In the genomic region with DNA sequence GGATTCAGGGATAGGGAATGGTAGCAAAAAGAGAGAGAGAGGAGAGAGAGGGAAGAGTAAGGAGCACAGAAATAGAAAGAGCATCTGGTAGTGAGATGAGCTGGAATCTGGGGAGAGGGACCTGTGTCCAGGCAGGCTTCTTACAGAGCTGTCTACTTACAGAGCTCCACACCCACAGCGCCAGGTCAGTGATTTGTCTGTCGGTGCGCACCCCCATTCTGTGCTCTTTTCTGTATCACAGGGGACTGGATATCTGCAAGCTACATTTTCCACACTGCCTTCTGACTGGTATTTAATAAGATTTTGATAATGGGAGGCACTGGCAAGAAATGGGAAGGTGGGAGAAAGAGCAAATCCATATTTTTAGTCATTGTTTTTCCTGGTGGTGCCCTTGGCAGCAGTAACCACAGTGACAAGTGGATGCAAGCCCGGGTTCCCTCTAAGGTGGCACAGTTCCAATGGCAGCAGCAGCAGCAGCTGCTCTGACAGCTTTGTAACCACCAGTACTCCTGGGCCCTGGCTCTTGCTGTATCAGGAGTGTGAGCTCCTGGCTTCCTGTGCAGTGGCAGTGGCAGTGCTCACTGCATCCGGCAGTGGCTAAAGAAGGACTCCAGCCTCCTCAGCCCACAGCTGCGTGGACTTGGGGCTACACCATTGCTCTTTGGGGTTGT, we compare ENCODE assay signal across 9 cellular contexts.
DNase-seq lines count a peak whose midpoint lies in the region; ATAC-seq and TF ChIP-seq lines count a peak whose summit lies in the region.
"Had no signal": no experiment of that assay in that cellular context is flagged by ENCODE, and none has a peak within 500 bp of the region (broad histone marks: within the 10 kb centered on the region; RNA-seq: fewer than 3 reads in every experiment).

No MANE protein-coding gene starts in this region.

- peak overlapping the region; percentile 24 for H2AFZ ChIP-seq in mammary epithelial cell (ENCODE audit: low read depth, low read length)

- H3K4me1 ChIP-seq in mammary epithelial cell (ENCODE audit: insufficient read depth, low read length), result peaks cover 23% of the 10 kb centered on the region

- ATAC-seq in GM21360 (IDR thresholded peaks at IDR 0.05; ENCODE audit: unreplicated experiment), result no peak
- ATAC-seq: activated CD8-positive, alpha-beta T cell treated with anti-CD3 and anti-CD28 coated beads, Interleukin-2, amount 10 ng/mL, durations not matched to agents 7 days and 5 days had no signal

- 0% methylated on average over 3 of the region's 6 CpGs for WGBS in mammary epithelial cell (ENCODE audit: low coverage, missing lambda C conversion rate)

- DNase-seq in Caki2 (ENCODE audit: low read depth) (peak; percentile 34), NCI-H2107 (lab: John Stamatoyannopoulos, UW) (peak; percentile 28), mammary epithelial cell (peak; percentile 86), mucosa of gallbladder (ENCODE audit: low spot score) (peak; percentile 20), HuH-7 (ENCODE audit: low spot score) (no peak), NCI-H226 (no peak)
- DNase-seq in stimulated activated CD4-positive, alpha-beta T cell treated with anti-CD3 and anti-CD28 coated beads, Interleukin-1b, Interleukin-23, amount 100 ng/mL, for 48 hours, result no peak
- DNase-seq: activated CD8-positive, alpha-beta T cell treated with anti-CD3 and anti-CD28 coated beads, Interleukin-2, amount 10 ng/mL, durations not matched to agents 7 days and 5 days had no signal

- in situ Hi-C loops in Caki2 (cut with HindIII; ENCODE audit: low pct_unique_long_range_greater_than_20kb, low sequenced_read_pairs), result no loop called here
- in situ Hi-C loops in mammary epithelial cell (cut with MboI; ENCODE audit: low sequenced_read_pairs in 2 of 2), result no loop called here

- no peak overlapping the region for H3K4me3 ChIP-seq in mammary epithelial cell (replicated peaks in 1 of 3; ENCODE audit: insufficient read depth in 1 of 3, low read depth in 2 of 3, low read length in 3 of 3)

- no peak for TF ChIP-seq CTCF in mammary epithelial cell (conservative IDR thresholded peaks at IDR 0.05 in 1 of 2, IDR thresholded peaks at IDR 0.05 in 1 of 2; ENCODE audit: extremely low read depth in 1 of 2, insufficient read depth in 1 of 2, low read depth in 1 of 2, low read length in 2 of 2)

- H3K9me3 ChIP-seq in mammary epithelial cell (replicated peaks; ENCODE audit: insufficient read depth, low read length), result no peaks in the 10 kb centered on the region

- intact Hi-C loops in mammary epithelial cell (cut with micrococcal nuclease), result no loop called here

- no peaks in the 10 kb centered on the region for H3K79me2 ChIP-seq in mammary epithelial cell (ENCODE audit: insufficient read depth, low read length)

- H3K27ac ChIP-seq in mammary epithelial cell (ENCODE audit: insufficient read depth, low read depth, low read length), result peak overlapping the region; percentile 46

- H3K9ac ChIP-seq in mammary epithelial cell (ENCODE audit: insufficient read depth, low read length), result no peak overlapping the region

- H3K36me3 ChIP-seq in mammary epithelial cell (ENCODE audit: insufficient read depth, low read length), result no peaks in the 10 kb centered on the region

- no peaks in the 10 kb centered on the region for H3K27me3 ChIP-seq in mammary epithelial cell (ENCODE audit: insufficient read depth, low read length)

- no TSS peak for BruUV-seq in mammary epithelial cell (replicated peaks; lab: Mats Ljungman, UMichigan)

- dilution Hi-C loops in mammary epithelial cell (cut with HindIII; ENCODE audit: low sequenced_read_pairs), result no loop called here

- no peaks in the 10 kb centered on the region for H4K20me1 ChIP-seq in mammary epithelial cell (ENCODE audit: insufficient read depth, low read length)

- CTCF ChIA-PET in mammary epithelial cell (lab: Charles Lee; ENCODE audit: low non-redundant PET), result no interaction called here

- H3K4me2 ChIP-seq in mammary epithelial cell (ENCODE audit: insufficient read depth, low read depth, low read length), result peak overlapping the region; percentile 19

Comparison
In these comparisons a context has a peak if more than half of its experiments do, and no peak if none do; other contexts are left out.
1. DNase-seq: peak in Caki2 (single experiment), NCI-H2107 (single experiment), mammary epithelial cell (single experiment) and mucosa of gallbladder (single experiment); none in HuH-7 (single experiment), stimulated activated CD4-positive, alpha-beta T cell treated with anti-CD3 and anti-CD28 coated beads, Interleukin-1b, Interleukin-23, amount 100 ng/mL, for 48 hours (single experiment) and NCI-H226 (single experiment).